1 cellular context compared by ENCODE assay signal in the genomic region with DNA sequence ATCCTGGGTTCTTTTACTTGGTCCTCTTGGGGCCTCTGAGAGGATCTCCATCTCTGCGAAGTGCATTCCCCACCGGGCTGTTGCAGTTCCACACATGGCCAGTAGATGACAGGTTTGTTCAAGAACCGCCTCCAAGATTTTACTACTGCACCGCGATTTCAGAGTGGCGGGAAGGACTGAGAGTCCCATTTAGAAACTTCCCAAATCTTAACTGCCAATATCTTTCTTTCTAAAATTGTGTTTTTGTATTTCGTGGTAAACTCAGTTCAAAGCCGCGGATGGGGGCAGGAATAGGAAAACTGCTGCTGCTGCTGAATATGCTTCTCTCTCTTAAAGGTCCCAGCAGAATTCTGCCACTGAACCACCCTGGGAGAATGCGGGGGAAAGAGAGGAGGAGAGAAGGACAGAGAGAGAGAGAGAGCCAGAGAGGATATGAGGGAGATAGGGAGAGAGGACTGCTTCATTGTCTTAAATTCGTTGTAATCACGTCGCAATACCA.
TF ChIP-seq lines count a peak whose summit lies in the region.

No MANE protein-coding gene starts in this region.

TF ChIP-seq in K562, 482 proteins besides CTCF, POLR2A, EP300 and RAD21 (continued from another document and continues in another):
- TF ChIP-seq, protein P1, sequence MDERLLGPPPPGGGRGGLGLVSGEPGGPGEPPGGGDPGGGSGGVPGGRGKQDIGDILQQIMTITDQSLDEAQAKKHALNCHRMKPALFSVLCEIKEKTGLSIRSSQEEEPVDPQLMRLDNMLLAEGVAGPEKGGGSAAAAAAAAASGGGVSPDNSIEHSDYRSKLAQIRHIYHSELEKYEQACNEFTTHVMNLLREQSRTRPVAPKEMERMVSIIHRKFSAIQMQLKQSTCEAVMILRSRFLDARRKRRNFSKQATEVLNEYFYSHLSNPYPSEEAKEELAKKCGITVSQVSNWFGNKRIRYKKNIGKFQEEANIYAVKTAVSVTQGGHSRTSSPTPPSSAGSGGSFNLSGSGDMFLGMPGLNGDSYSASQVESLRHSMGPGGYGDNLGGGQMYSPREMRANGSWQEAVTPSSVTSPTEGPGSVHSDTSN (CRISPR knock-in tag; IDR thresholded peaks at IDR 0.05; ENCODE audit: low read depth), result no peak
- TF ChIP-seq, protein P1 (tag; conservative IDR thresholded peaks at IDR 0.05; ENCODE audit: low read depth), result no peak
- TF ChIP-seq ZNF445 (CRISPR knock-in tag; IDR thresholded peaks at IDR 0.05; ENCODE audit: low read depth) (no peak), ILF3 (IDR thresholded peaks at IDR 0.05; ENCODE audit: borderline replicate concordance) (no peak), ZNF785 (CRISPR knock-in tag; IDR thresholded peaks at IDR 0.05) (no peak), MCM5 (IDR thresholded peaks at IDR 0.05; ENCODE audit: low read depth) (no peak), LEF1 (IDR thresholded peaks at IDR 0.05) (no peak), YY1 (IDR thresholded peaks at IDR 0.05; ENCODE audit: borderline replicate concordance in 1 of 3, control insufficient read depth in 1 of 3, extremely low read depth in 1 of 3, insufficient read depth in 3 of 3, insufficient read length in 1 of 3, insufficient replicate concordance in 2 of 3, low read depth in 1 of 3, low read length in 2 of 3) (peak in 1 of 3 experiments; percentile 18), RNF2 (IDR thresholded peaks at IDR 0.05) (no peak), SRSF7 (optimal IDR thresholded peaks at IDR 0.05; ENCODE audit: low read depth, low read length) (no peak), FOXA3 (CRISPR knock-in tag; conservative IDR thresholded peaks at IDR 0.05 in 1 of 2, IDR thresholded peaks at IDR 0.05 in 1 of 2) (no peak), MAFK (IDR thresholded peaks at IDR 0.05; ENCODE audit: low read length) (peak; percentile 12; the same call in 1 of the 2 replicates), ZNF274 (IDR thresholded peaks at IDR 0.05; ENCODE audit: borderline replicate concordance, low read depth, low read length) (no peak), STAG1 (CRISPR knock-in tag; IDR thresholded peaks at IDR 0.05; ENCODE audit: borderline replicate concordance) (peak; percentile 76; the same call in 1 of the 2 replicates), SRF (CRISPR knock-in tag; IDR thresholded peaks at IDR 0.05) (peak in 1 of 2 experiments; percentile 11; a peak in 1 of 4 replicates), BMI1 (IDR thresholded peaks at IDR 0.05; ENCODE audit: low read length) (peak; percentile 70), KLF16 (IDR thresholded peaks at IDR 0.05) (peak; percentile 73; the same call in 1 of the 2 replicates), NFE2 (IDR thresholded peaks at IDR 0.05; ENCODE audit: low read depth) (no peak), CBFA2T3 (IDR thresholded peaks at IDR 0.05) (no peak), GABPB1 (CRISPR knock-in tag; IDR thresholded peaks at IDR 0.05) (no peak), EGR1 (conservative IDR thresholded peaks at IDR 0.05) (no peak), RFX5 (IDR thresholded peaks at IDR 0.05; ENCODE audit: low read depth, low read length) (0 out of 2 replicates have a peak, but pooled peaks have one; percentile 16), SMC3 (conservative IDR thresholded peaks at IDR 0.05; ENCODE audit: insufficient read depth, low read depth, low read length) (peak; percentile 96), SNRNP70 (optimal IDR thresholded peaks at IDR 0.05; ENCODE audit: low read depth, low read length) (no peak), RB1 (IDR thresholded peaks at IDR 0.05; ENCODE audit: low read depth) (peak; percentile 81), IFI16 (CRISPR knock-in tag; IDR thresholded peaks at IDR 0.05) (no peak), POLR2H (tag; IDR thresholded peaks at IDR 0.05; ENCODE audit: low read depth) (no peak), ZNF354B (CRISPR knock-in tag; IDR thresholded peaks at IDR 0.05) (no peak), ZNF239 (CRISPR knock-in tag; IDR thresholded peaks at IDR 0.05) (no peak), ZNF282 (CRISPR knock-in tag; IDR thresholded peaks at IDR 0.05) (no peak), CTBP1 (IDR thresholded peaks at IDR 0.05; ENCODE audit: borderline replicate concordance) (peak; percentile 43; the same call in 1 of the 2 replicates), TEAD4 (IDR thresholded peaks at IDR 0.05; ENCODE audit: low read length) (0 out of 2 replicates have a peak, but pooled peaks have one; percentile 16), TEAD4 (CRISPR knock-in tag; IDR thresholded peaks at IDR 0.05; ENCODE audit: borderline replicate concordance) (no peak), NFXL1 (CRISPR knock-in tag; IDR thresholded peaks at IDR 0.05) (no peak), KLF10 (CRISPR knock-in tag; IDR thresholded peaks at IDR 0.05) (no peak), ZC3H4 (CRISPR knock-in tag; IDR thresholded peaks at IDR 0.05; ENCODE audit: borderline replicate concordance) (no peak), L3MBTL2 (IDR thresholded peaks at IDR 0.05) (no peak), MYC (IDR thresholded peaks at IDR 0.05; ENCODE audit: low read depth, low read length) (peak; percentile 25; the same call in 1 of the 2 replicates), MYC (CRISPR knock-in tag; IDR thresholded peaks at IDR 0.05; ENCODE audit: borderline replicate concordance, low read depth) (no peak), BCL6 (CRISPR knock-in tag; IDR thresholded peaks at IDR 0.05) (no peak), CEBPG (CRISPR knock-in tag; IDR thresholded peaks at IDR 0.05) (no peak), CEBPG (tag; conservative IDR thresholded peaks at IDR 0.05 in 1 of 2, IDR thresholded peaks at IDR 0.05 in 1 of 2) (no peak), EP400 (IDR thresholded peaks at IDR 0.05) (no peak), CBX8 (IDR thresholded peaks at IDR 0.05; ENCODE audit: borderline replicate concordance, extremely low read depth, low read depth, low read length, poor library complexity, severe bottlenecking) (peak; percentile 93), RCOR1 (IDR thresholded peaks at IDR 0.05; ENCODE audit: borderline replicate concordance in 1 of 2, low read depth in 2 of 2, low read length in 2 of 2) (0 out of 4 replicates have a peak, but pooled peaks of 1 of the 2 experiments have one; percentile 29), HDAC8 (tag; IDR thresholded peaks at IDR 0.05) (no peak), SP2 (IDR thresholded peaks at IDR 0.05; ENCODE audit: extremely low read depth, low read depth, low read length, poor library complexity, severe bottlenecking) (no peak), BCOR (IDR thresholded peaks at IDR 0.05) (no peak), MYBL2 (IDR thresholded peaks at IDR 0.05; ENCODE audit: low read depth) (no peak), MYBL2 (CRISPR knock-in tag; IDR thresholded peaks at IDR 0.05; ENCODE audit: borderline replicate concordance) (no peak), CREM (IDR thresholded peaks at IDR 0.05; ENCODE audit: low read depth) (peak; percentile 16; the same call in 1 of the 2 replicates), ZNF23 (CRISPR knock-in tag; IDR thresholded peaks at IDR 0.05) (no peak)
- TF ChIP-seq, protein P2, sequence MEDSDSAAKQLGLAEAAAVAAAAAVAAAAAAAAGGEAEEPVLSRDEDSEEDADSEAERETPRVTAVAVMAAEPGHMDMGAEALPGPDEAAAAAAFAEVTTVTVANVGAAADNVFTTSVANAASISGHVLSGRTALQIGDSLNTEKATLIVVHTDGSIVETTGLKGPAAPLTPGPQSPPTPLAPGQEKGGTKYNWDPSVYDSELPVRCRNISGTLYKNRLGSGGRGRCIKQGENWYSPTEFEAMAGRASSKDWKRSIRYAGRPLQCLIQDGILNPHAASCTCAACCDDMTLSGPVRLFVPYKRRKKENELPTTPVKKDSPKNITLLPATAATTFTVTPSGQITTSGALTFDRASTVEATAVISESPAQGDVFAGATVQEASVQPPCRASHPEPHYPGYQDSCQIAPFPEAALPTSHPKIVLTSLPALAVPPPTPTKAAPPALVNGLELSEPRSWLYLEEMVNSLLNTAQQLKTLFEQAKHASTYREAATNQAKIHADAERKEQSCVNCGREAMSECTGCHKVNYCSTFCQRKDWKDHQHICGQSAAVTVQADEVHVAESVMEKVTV (CRISPR knock-in tag; IDR thresholded peaks at IDR 0.05), result peak; percentile 94
- TF ChIP-seq, protein P3, sequence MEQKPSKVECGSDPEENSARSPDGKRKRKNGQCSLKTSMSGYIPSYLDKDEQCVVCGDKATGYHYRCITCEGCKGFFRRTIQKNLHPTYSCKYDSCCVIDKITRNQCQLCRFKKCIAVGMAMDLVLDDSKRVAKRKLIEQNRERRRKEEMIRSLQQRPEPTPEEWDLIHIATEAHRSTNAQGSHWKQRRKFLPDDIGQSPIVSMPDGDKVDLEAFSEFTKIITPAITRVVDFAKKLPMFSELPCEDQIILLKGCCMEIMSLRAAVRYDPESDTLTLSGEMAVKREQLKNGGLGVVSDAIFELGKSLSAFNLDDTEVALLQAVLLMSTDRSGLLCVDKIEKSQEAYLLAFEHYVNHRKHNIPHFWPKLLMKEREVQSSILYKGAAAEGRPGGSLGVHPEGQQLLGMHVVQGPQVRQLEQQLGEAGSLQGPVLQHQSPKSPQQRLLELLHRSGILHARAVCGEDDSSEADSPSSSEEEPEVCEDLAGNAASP (IDR thresholded peaks at IDR 0.05), result no peak
- TF ChIP-seq, protein P4, sequence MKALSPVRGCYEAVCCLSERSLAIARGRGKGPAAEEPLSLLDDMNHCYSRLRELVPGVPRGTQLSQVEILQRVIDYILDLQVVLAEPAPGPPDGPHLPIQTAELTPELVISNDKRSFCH (CRISPR knock-in tag; IDR thresholded peaks at IDR 0.05), result no peak
- TF ChIP-seq, protein P4 (tag; IDR thresholded peaks at IDR 0.05), result no peak
- TF ChIP-seq, protein P5, sequence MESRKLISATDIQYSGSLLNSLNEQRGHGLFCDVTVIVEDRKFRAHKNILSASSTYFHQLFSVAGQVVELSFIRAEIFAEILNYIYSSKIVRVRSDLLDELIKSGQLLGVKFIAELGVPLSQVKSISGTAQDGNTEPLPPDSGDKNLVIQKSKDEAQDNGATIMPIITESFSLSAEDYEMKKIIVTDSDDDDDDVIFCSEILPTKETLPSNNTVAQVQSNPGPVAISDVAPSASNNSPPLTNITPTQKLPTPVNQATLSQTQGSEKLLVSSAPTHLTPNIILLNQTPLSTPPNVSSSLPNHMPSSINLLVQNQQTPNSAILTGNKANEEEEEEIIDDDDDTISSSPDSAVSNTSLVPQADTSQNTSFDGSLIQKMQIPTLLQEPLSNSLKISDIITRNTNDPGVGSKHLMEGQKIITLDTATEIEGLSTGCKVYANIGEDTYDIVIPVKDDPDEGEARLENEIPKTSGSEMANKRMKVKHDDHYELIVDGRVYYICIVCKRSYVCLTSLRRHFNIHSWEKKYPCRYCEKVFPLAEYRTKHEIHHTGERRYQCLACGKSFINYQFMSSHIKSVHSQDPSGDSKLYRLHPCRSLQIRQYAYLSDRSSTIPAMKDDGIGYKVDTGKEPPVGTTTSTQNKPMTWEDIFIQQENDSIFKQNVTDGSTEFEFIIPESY (CRISPR knock-in tag; IDR thresholded peaks at IDR 0.05), result no peak
- TF ChIP-seq, protein P6, sequence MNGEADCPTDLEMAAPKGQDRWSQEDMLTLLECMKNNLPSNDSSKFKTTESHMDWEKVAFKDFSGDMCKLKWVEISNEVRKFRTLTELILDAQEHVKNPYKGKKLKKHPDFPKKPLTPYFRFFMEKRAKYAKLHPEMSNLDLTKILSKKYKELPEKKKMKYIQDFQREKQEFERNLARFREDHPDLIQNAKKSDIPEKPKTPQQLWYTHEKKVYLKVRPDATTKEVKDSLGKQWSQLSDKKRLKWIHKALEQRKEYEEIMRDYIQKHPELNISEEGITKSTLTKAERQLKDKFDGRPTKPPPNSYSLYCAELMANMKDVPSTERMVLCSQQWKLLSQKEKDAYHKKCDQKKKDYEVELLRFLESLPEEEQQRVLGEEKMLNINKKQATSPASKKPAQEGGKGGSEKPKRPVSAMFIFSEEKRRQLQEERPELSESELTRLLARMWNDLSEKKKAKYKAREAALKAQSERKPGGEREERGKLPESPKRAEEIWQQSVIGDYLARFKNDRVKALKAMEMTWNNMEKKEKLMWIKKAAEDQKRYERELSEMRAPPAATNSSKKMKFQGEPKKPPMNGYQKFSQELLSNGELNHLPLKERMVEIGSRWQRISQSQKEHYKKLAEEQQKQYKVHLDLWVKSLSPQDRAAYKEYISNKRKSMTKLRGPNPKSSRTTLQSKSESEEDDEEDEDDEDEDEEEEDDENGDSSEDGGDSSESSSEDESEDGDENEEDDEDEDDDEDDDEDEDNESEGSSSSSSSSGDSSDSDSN (IDR thresholded peaks at IDR 0.05; ENCODE audit: borderline replicate concordance in 1 of 2, low read depth in 2 of 2, low read length in 2 of 2), result no peak
- TF ChIP-seq, protein P7, sequence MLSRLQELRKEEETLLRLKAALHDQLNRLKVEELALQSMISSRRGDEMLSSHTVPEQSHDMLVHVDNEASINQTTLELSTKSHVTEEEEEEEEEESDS (CRISPR knock-in tag; IDR thresholded peaks at IDR 0.05), result no peak
- TF ChIP-seq, protein P8, sequence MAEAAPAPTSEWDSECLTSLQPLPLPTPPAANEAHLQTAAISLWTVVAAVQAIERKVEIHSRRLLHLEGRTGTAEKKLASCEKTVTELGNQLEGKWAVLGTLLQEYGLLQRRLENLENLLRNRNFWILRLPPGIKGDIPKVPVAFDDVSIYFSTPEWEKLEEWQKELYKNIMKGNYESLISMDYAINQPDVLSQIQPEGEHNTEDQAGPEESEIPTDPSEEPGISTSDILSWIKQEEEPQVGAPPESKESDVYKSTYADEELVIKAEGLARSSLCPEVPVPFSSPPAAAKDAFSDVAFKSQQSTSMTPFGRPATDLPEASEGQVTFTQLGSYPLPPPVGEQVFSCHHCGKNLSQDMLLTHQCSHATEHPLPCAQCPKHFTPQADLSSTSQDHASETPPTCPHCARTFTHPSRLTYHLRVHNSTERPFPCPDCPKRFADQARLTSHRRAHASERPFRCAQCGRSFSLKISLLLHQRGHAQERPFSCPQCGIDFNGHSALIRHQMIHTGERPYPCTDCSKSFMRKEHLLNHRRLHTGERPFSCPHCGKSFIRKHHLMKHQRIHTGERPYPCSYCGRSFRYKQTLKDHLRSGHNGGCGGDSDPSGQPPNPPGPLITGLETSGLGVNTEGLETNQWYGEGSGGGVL (CRISPR knock-in tag; IDR thresholded peaks at IDR 0.05), result no peak
- TF ChIP-seq, protein P9, sequence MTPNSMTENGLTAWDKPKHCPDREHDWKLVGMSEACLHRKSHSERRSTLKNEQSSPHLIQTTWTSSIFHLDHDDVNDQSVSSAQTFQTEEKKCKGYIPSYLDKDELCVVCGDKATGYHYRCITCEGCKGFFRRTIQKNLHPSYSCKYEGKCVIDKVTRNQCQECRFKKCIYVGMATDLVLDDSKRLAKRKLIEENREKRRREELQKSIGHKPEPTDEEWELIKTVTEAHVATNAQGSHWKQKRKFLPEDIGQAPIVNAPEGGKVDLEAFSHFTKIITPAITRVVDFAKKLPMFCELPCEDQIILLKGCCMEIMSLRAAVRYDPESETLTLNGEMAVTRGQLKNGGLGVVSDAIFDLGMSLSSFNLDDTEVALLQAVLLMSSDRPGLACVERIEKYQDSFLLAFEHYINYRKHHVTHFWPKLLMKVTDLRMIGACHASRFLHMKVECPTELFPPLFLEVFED (CRISPR knock-in tag; conservative IDR thresholded peaks at IDR 0.05), result no peak
